In genomic region chr14:96502621-96503251, GRCh38 we compare ENCODE assay signal across 8 cellular contexts. TPM values are rescaled to one million over a fixed set of nuclear protein-coding genes. Genes with fewer than 3 reads are reported as not detected.
DNase-seq lines count a peak whose midpoint lies in the region; ATAC-seq, FAIRE-seq and TF ChIP-seq lines count a peak whose summit lies in the region.

No MANE protein-coding gene starts in this region.

- H4K20me1 ChIP-seq in K562 (replicated peaks; ENCODE audit: control insufficient read depth, insufficient read depth, low read length) = peaks cover 7% of the 10 kb centered on the region; the same call in 1 of the 2 replicates

- H3K4me1 ChIP-seq in K562 (replicated peaks in 1 of 2; ENCODE audit: control insufficient read depth in 2 of 2, insufficient read depth in 2 of 2, low read length in 2 of 2) = peaks cover 5 to 10% of the 10 kb centered on the region in 2 experiments; a peak in 4 of 5 replicates

- no peaks in the 10 kb centered on the region for H3K9me3 ChIP-seq in K562 (replicated peaks; ENCODE audit: control insufficient read depth, insufficient read depth, low read depth, low read length)

- H2AFZ ChIP-seq in K562 (ENCODE audit: low read depth, low read length) = peak overlapping the region; percentile 71

- H3K36me3 ChIP-seq in K562 (ENCODE audit: control insufficient read depth, insufficient read depth, low read length) = peaks cover 28% of the 10 kb centered on the region

- no peak for FAIRE-seq in K562 (lab: Jason Lieb, UNC)

- intact Hi-C loops in K562 (cut with micrococcal nuclease) = no loop called here

- WGBS in K562 (ENCODE audit: insufficient coverage, low coverage, missing lambda C conversion rate) = 0% methylated on average over 12 of the region's 46 CpGs

- no peak for TF ChIP-seq EP300 in K562 (IDR thresholded peaks at IDR 0.05; ENCODE audit: low read length)

- ATAC-seq in GM18868 (IDR thresholded peaks at IDR 0.05; ENCODE audit: unreplicated experiment) = peak; percentile 29
- peak; percentile 46 for ATAC-seq in HG03066 (IDR thresholded peaks at IDR 0.05; ENCODE audit: low read depth, unreplicated experiment)
- ATAC-seq in K562 = peak; percentile 64

- in situ Hi-C loops in K562 (cut with MboI) = no loop called here

- H3K27me3 ChIP-seq in K562 (ENCODE audit: control insufficient read depth in 2 of 2, insufficient read depth in 2 of 2, low read length in 2 of 2) = no peaks in the 10 kb centered on the region

- TF ChIP-seq CTCF in C4-2B (conservative IDR thresholded peaks at IDR 0.05) = no peak
- TF ChIP-seq CTCF in K562 (IDR thresholded peaks at IDR 0.05 in 2 of 3, conservative IDR thresholded peaks at IDR 0.05 in 1 of 3; ENCODE audit: insufficient read depth in 2 of 3, low read depth in 1 of 3, low read length in 3 of 3) = no peak
- no peak for TF ChIP-seq CTCF in retinal pigment epithelial cell (conservative IDR thresholded peaks at IDR 0.05; ENCODE audit: low read depth, low read length)

- DNase-seq in NOMO-1 treated with DMSO at 0.1 percent for 48 hours (lab: John Stamatoyannopoulos, UW; ENCODE audit: unreplicated experiment) (peak; percentile 49), K562 (ENCODE audit: extremely low read depth in 1 of 4, low spot score in 3 of 4) (peak; percentile 57 to 74 (median 64)), retinal pigment epithelial cell (ENCODE audit: low read depth) (no peak), SK-N-DZ (ENCODE audit: low spot score) (no peak)

- H3K9ac ChIP-seq in K562 (ENCODE audit: insufficient read depth in 1 of 2, low read depth in 2 of 2, low read length in 2 of 2) = peak overlapping the region; percentile 97 to 99

- POLR2A ChIA-PET in K562 (lab: Yijun Ruan, JAX) = interaction anchor here (0.7 to 1.0 kb wide), 4 partner anchors 9 to 78 kb away, joined by 3 to 4 read pairs (median 4); no protein-coding TSS in a partner anchor

- TF ChIP-seq RAD21 in K562 (CRISPR knock-in tag; conservative IDR thresholded peaks at IDR 0.05 in 1 of 2, IDR thresholded peaks at IDR 0.05 in 1 of 2) = no peak

- peak overlapping the region; percentile 96 for H3K27ac ChIP-seq in C4-2B
- H3K27ac ChIP-seq in K562 (ENCODE audit: extremely low read depth, low read depth, low read length) = peak overlapping the region; percentile 98

- peak overlapping the region; percentile 91 for H3K4me2 ChIP-seq in K562 (ENCODE audit: insufficient read depth, low read length)

- peaks cover 69% of the 10 kb centered on the region for H3K79me2 ChIP-seq in K562 (ENCODE audit: control insufficient read depth, insufficient read depth, low read length)

- H3K9me1 ChIP-seq in K562 (ENCODE audit: control insufficient read depth, insufficient read depth, low read length) = no peaks in the 10 kb centered on the region

- BruUV-seq in K562 (replicated peaks; lab: Mats Ljungman, UMichigan) = no TSS peak

- H3K4me3 ChIP-seq in K562 (peak overlapping the region; percentile 96), iPS-11a (ENCODE audit: low read depth, low read length) (peak overlapping the region; percentile 98), retinal pigment epithelial cell (ENCODE audit: low read length) (peak overlapping the region; percentile 79)

- CTCF ChIA-PET in K562 (lab: Yijun Ruan, JAX; ENCODE audit: low intra/inter-chr PET ratio) = no interaction called here

- TF ChIP-seq POLR2A in K562 (conservative IDR thresholded peaks at IDR 0.05) = no peak

TF ChIP-seq in K562, 482 proteins besides CTCF, POLR2A, EP300 and RAD21 (continues in another document):
- TF ChIP-seq LCOR (CRISPR knock-in tag; IDR thresholded peaks at IDR 0.05) (0 out of 2 replicates have a peak, but pooled peaks have one; percentile 18), ZBTB40 (IDR thresholded peaks at IDR 0.05) (peak; percentile 46), ZBTB40 (CRISPR knock-in tag; IDR thresholded peaks at IDR 0.05) (0 out of 2 replicates have a peak, but pooled peaks have one; percentile 14), RBFOX2 (IDR thresholded peaks at IDR 0.05; ENCODE audit: low read depth, low read length) (peak; percentile 1), TFAP4 (CRISPR knock-in tag; IDR thresholded peaks at IDR 0.05; ENCODE audit: borderline replicate concordance) (peak; percentile 56), SMAD4 (CRISPR knock-in tag; conservative IDR thresholded peaks at IDR 0.05) (no peak)

RNA-seq across cellular contexts. Expression of gene PAPOLA, which starts 0.6 kb away (rescaled TPM):
- 103 and 354 TPM in 2 replicates for total RNA-seq in K562 (2011; cell fraction: chromatin; rRNA removed; ENCODE audit: low replicate concordance)
- 51.4 and 78.0 TPM in 2 replicates for total RNA-seq in K562 (2011; cell fraction: nucleolus; rRNA removed)
- total RNA-seq in K562 (2011; cell fraction: nucleoplasm; rRNA removed) = 169 and 319 TPM in 2 replicates
- total RNA-seq in K562 (2014; rRNA removed) = 61.9 and 80.9 TPM in 2 replicates
- 95.8 and 110 TPM in 2 replicates for total RNA-seq in K562 (2014; rRNA removed; fragmentation: Illumina TruSeq; extraction: Trizol)
- 83.5 and 95.9 TPM in 2 replicates for total RNA-seq in K562 (2015; rRNA removed; fragmentation: Illumina TruSeq; extraction: Trizol)
- total RNA-seq in K562 (2021) = 135 and 139 TPM in 2 replicates
- polyA plus RNA-seq in K562 (2011; rRNA removed) = 154 and 199 TPM in 2 replicates
- 90.9 and 95.9 TPM in 2 replicates for polyA plus RNA-seq in K562 (2011; cell fraction: cytosol; rRNA removed)
- polyA plus RNA-seq in K562 (2011; cell fraction: nucleus; rRNA removed) = 82.8 and 107 TPM in 2 replicates
- 83.1 and 85.3 TPM in 2 replicates for polyA plus RNA-seq in K562 (2012)
- 111 and 143 TPM in 2 replicates for polyA plus RNA-seq in K562 (2014; fragmentation: Illumina TruSeq; extraction: Trizol)
- 10 to 100 TPM; 51.1 to 51.5 TPM for polyA plus RNA-seq in K562 (2014; fragmentation: Nextera tagmentation; extraction: Ambion mirVana)
- polyA plus RNA-seq in K562 (2014; rRNA removed) = 73.2 and 83.1 TPM in 2 replicates
- polyA minus RNA-seq in K562 (2011; rRNA and poly(A)+ RNA removed) = 306 and 307 TPM in 2 replicates
- polyA minus RNA-seq in K562 (2011; cell fraction: cytosol; rRNA and poly(A)+ RNA removed) = 83.0 and 122 TPM in 2 replicates
- 103 and 206 TPM in 2 replicates for polyA minus RNA-seq in K562 (2011; cell fraction: nucleus; rRNA and poly(A)+ RNA removed)
- polyA plus RNA-seq in SK-N-DZ (2014; cell fraction: cytosol; rRNA removed) = 36.7 and 38.0 TPM in 2 replicates
- 38.3 and 69.7 TPM in 2 replicates for polyA plus RNA-seq in SK-N-DZ (2014; cell fraction: nucleus; rRNA removed)

Comparison
In these comparisons a context has a peak if more than half of its experiments do, and no peak if none do; other contexts are left out.
1. DNase-seq: peak in NOMO-1 treated with DMSO at 0.1 percent for 48 hours (single experiment) and K562 (4 of 4); none in retinal pigment epithelial cell (single experiment) and SK-N-DZ (single experiment).
2. Peak in every context shown above with its lines, with median percentiles within 50 percentile points of each other: ATAC-seq and H3K4me3 ChIP-seq.